Comparison of ENCODE assay signal across 24 cellular contexts in the genomic region with DNA sequence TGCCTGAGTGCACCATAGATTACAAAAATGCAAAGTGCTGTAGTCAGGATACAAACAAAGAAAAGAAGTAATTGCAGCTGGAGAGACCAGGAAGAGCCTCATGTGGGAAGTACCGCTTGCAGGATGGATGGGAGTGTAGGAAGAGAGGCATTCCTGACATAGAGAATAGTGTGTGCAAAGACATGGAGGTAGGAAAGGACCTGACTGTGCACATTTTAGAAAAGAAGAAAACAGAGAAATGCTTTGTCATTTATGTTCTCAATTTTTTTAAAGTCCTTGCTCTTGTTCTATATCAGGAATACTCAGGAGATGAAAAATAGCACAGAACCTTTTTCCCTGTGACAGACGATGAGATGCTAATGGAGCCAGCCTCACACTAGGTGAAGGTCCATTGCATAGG.
"Had no signal": no experiment of that assay in that cellular context is flagged by ENCODE, and none has a peak within 500 bp of the region (broad histone marks: within the 10 kb centered on the region; RNA-seq: fewer than 3 reads in every experiment).

No MANE protein-coding gene starts in this region.

- DNase-seq: cortex of kidney; dorsolateral prefrontal cortex; effector memory CD4-positive, alpha-beta T cell; gastrocnemius medialis; glutamatergic neuron; islet precursor cell; mammary epithelial cell; naive thymus-derived CD4-positive, alpha-beta T cell; nephron progenitor cell; psoas muscle; retina; spleen; stimulated activated CD4-positive, alpha-beta T cell treated with anti-CD3 and anti-CD28 coated beads, Interleukin-15, amount 100 ng/mL, for 24 hours; stimulated activated CD4-positive, alpha-beta T cell treated with anti-CD3 and anti-CD28 coated beads, Interleukin-1b, Interleukin-23, amount 100 ng/mL, for 48 hours; stimulated activated CD4-positive, alpha-beta T cell treated with anti-CD3 and anti-CD28 coated beads, Interleukin-4, amount 100 ng/mL, for 24 hours; stimulated activated naive B cell treated with anti-CD40 and anti-IgM and Interleukin-4, amounts not matched to agents 10 μg/mL and 1 μg/mL and 100 μg/mL, for 72 hours; stimulated activated naive CD8-positive, alpha-beta T cell treated with anti-CD3 and anti-CD28 coated beads, Interleukin-15, amount 100 ng/mL, for 72 hours; transverse colon had no signal

- H3K4me1 ChIP-seq: gastrocnemius medialis, psoas muscle, spleen, transverse colon had no signal

- H3K27me3 Mint-ChIP-seq: stimulated activated naive B cell treated with anti-CD40 and anti-IgM and Interleukin-4, amounts not matched to agents 10 μg/mL and 1 μg/mL and 100 μg/mL, for 72 hours had no signal

- H3K27ac ChIP-seq: dorsolateral prefrontal cortex, gastrocnemius medialis, neutrophil, psoas muscle, spleen, thoracic aorta, transverse colon had no signal

- H3K4me1 Mint-ChIP-seq: naive thymus-derived CD4-positive, alpha-beta T cell; stimulated activated naive B cell treated with anti-CD40 and anti-IgM and Interleukin-4, amounts not matched to agents 10 μg/mL and 1 μg/mL and 100 μg/mL, for 72 hours; stimulated activated naive CD8-positive, alpha-beta T cell treated with anti-CD3 and anti-CD28 coated beads, Interleukin-15, amount 100 ng/mL, for 72 hours had no signal

- ATAC-seq: esophagus mucosa; gastrocnemius medialis; left lobe of liver; naive thymus-derived CD4-positive, alpha-beta T cell; psoas muscle; sciatic nerve; stimulated activated naive B cell treated with anti-CD40 and anti-IgM and Interleukin-4, amounts not matched to agents 10 μg/mL and 1 μg/mL and 100 μg/mL, for 72 hours; stimulated activated naive CD8-positive, alpha-beta T cell treated with anti-CD3 and anti-CD28 coated beads, Interleukin-15, amount 100 ng/mL, for 72 hours had no signal

- H3K27ac Mint-ChIP-seq: naive thymus-derived CD4-positive, alpha-beta T cell; nephron progenitor cell; stimulated activated naive B cell treated with anti-CD40 and anti-IgM and Interleukin-4, amounts not matched to agents 10 μg/mL and 1 μg/mL and 100 μg/mL, for 72 hours; stimulated activated naive CD8-positive, alpha-beta T cell treated with anti-CD3 and anti-CD28 coated beads, Interleukin-15, amount 100 ng/mL, for 72 hours had no signal

- H3K36me3 Mint-ChIP-seq: naive thymus-derived CD4-positive, alpha-beta T cell; stimulated activated naive B cell treated with anti-CD40 and anti-IgM and Interleukin-4, amounts not matched to agents 10 μg/mL and 1 μg/mL and 100 μg/mL, for 72 hours had no signal

- H3K9me3 Mint-ChIP-seq: nephron progenitor cell; stimulated activated naive B cell treated with anti-CD40 and anti-IgM and Interleukin-4, amounts not matched to agents 10 μg/mL and 1 μg/mL and 100 μg/mL, for 72 hours; stimulated activated naive CD8-positive, alpha-beta T cell treated with anti-CD3 and anti-CD28 coated beads, Interleukin-15, amount 100 ng/mL, for 72 hours had no signal

- H3K9me3 ChIP-seq: gastrocnemius medialis, neutrophil, psoas muscle, spleen, thoracic aorta, transverse colon had no signal

- FAIRE-seq: endometrium had no signal

- H3K4me3 ChIP-seq: dorsolateral prefrontal cortex, gastrocnemius medialis, psoas muscle, spleen, thoracic aorta, transverse colon had no signal

- H3K4me3 Mint-ChIP-seq: naive thymus-derived CD4-positive, alpha-beta T cell; nephron progenitor cell; stimulated activated naive B cell treated with anti-CD40 and anti-IgM and Interleukin-4, amounts not matched to agents 10 μg/mL and 1 μg/mL and 100 μg/mL, for 72 hours; stimulated activated naive CD8-positive, alpha-beta T cell treated with anti-CD3 and anti-CD28 coated beads, Interleukin-15, amount 100 ng/mL, for 72 hours had no signal
